13 cellular contexts compared by ENCODE assay signal in the genomic region with DNA sequence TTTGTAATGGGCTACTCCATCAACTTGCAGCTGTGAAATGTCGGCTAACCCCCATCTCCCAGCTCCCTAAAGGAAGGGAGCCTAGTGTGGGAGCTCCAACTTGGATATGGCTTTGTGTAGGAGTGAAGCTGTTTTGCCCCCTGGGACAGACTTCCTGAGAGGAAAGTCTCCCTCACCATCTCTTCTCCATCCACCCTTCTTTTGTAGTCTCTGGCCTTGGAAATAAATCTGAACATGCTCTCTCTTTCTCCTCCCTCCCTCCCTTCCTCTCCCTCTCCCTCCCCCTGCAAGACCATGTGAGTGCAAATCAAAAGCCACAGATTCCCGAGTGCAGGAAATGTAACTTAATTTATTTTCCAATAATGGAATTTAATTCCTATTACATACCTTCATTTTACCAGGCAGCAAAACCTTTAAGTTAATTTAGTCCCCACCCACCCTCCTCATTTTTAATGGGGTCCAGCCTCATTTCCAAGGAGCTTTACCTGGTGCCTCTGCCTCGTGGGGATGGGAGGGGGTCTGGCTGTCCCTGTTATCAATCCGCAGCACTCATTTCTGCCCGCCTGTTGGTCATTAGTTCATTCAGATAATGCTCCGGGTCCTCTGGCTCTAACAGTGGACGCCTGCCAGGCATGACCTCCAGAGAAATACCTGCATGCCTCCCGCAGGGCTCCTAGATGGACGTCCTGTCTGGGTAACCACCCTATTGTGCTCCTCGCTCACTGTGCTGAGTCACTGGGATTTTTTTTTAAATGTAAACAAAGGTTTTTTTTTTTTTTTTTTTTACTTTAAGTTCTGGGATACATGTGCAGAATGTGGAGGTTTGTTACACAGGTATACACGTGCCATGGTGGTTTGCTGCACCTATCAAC.
DNase-seq lines count a peak whose midpoint lies in the region; ATAC-seq and TF ChIP-seq lines count a peak whose summit lies in the region.
"Had no signal": no experiment of that assay in that cellular context is flagged by ENCODE, and none has a peak within 500 bp of the region (broad histone marks: within the 10 kb centered on the region; RNA-seq: fewer than 3 reads in every experiment).

No MANE protein-coding gene starts in this region.

- H3K27me3 ChIP-seq in SJSA1 (replicated peaks) = no peaks in the 10 kb centered on the region
- H3K27me3 ChIP-seq: Peyer's patch had no signal

- no peaks in the 10 kb centered on the region for H3K36me3 Mint-ChIP-seq in progenitor cell of endocrine pancreas (ENCODE audit: insufficient read depth)
- H3K36me3 Mint-ChIP-seq: activated naive CD8-positive, alpha-beta T cell treated with anti-CD3 and anti-CD28 coated beads for 36 hours had no signal

- H3K4me3 ChIP-seq in SJSA1 (no peak overlapping the region), fibroblast of villous mesenchyme (ENCODE audit: low read depth, low read length) (no peak overlapping the region)
- H3K4me3 ChIP-seq: lower lobe of right lung, Peyer's patch had no signal

- H3K4me1 Mint-ChIP-seq in progenitor cell of endocrine pancreas (ENCODE audit: low read depth) = peaks cover 5% of the 10 kb centered on the region
- H3K4me1 Mint-ChIP-seq: activated naive CD8-positive, alpha-beta T cell treated with anti-CD3 and anti-CD28 coated beads for 36 hours had no signal

- H3K27ac Mint-ChIP-seq in progenitor cell of endocrine pancreas = peak overlapping the region; percentile 79
- H3K27ac Mint-ChIP-seq: activated naive CD8-positive, alpha-beta T cell treated with anti-CD3 and anti-CD28 coated beads for 36 hours had no signal

- no peaks in the 10 kb centered on the region for H3K9me3 ChIP-seq in SJSA1 (replicated peaks)
- H3K9me3 ChIP-seq: lower lobe of right lung, Peyer's patch had no signal

- ATAC-seq in GM18909 (IDR thresholded peaks at IDR 0.05; ENCODE audit: poor library complexity, unreplicated experiment) = no peak
- ATAC-seq: lower lobe of right lung had no signal

- no peaks in the 10 kb centered on the region for H3K27me3 Mint-ChIP-seq in progenitor cell of endocrine pancreas
- H3K27me3 Mint-ChIP-seq: activated naive CD8-positive, alpha-beta T cell treated with anti-CD3 and anti-CD28 coated beads for 36 hours had no signal

- no peaks in the 10 kb centered on the region for H3K9me3 Mint-ChIP-seq in progenitor cell of endocrine pancreas (ENCODE audit: low read depth)
- H3K9me3 Mint-ChIP-seq: activated naive CD8-positive, alpha-beta T cell treated with anti-CD3 and anti-CD28 coated beads for 36 hours had no signal

- H3K36me3 ChIP-seq in SJSA1 = no peaks in the 10 kb centered on the region
- H3K36me3 ChIP-seq: lower lobe of right lung, Peyer's patch had no signal

- H3K27ac ChIP-seq in SJSA1 = peak overlapping the region; percentile 75
- H3K27ac ChIP-seq: lower lobe of right lung, Peyer's patch had no signal

- peak; percentile 39 for DNase-seq in NCI-H2171 treated with DMSO at 0.1 percent for 48 hours (lab: John Stamatoyannopoulos, UW)
- no peak for DNase-seq in NCI-H2171 (lab: John Stamatoyannopoulos, UW)
- peak; percentile 80 to 87 for DNase-seq in SJSA1 (ENCODE audit: low read depth in 1 of 2, low spot score in 2 of 2)
- peak; percentile 50 for DNase-seq in fibroblast of villous mesenchyme (ENCODE audit: low read depth)
- peak; percentile 10 for DNase-seq in progenitor cell of endocrine pancreas (ENCODE audit: low spot score, unreplicated experiment)
- DNase-seq in NCI-H1417 treated with DMSO at 0.1 percent for 48 hours (lab: John Stamatoyannopoulos, UW) = no peak
- DNase-seq in GM20000 (ENCODE audit: low spot score) = no peak
- DNase-seq: activated naive CD8-positive, alpha-beta T cell treated with anti-CD3 and anti-CD28 coated beads for 36 hours; DMS153; lower lobe of right lung; NCI-H345; Peyer's patch had no signal

- no peak for TF ChIP-seq CTCF in fibroblast of villous mesenchyme (IDR thresholded peaks at IDR 0.05; ENCODE audit: insufficient read depth, low read depth, low read length)
- no peak for TF ChIP-seq CTCF in progenitor cell of endocrine pancreas (IDR thresholded peaks at IDR 0.05; ENCODE audit: unreplicated experiment)
- no peak for TF ChIP-seq CTCF in GM20000 (IDR thresholded peaks at IDR 0.05; ENCODE audit: extremely low read depth, missing control alignments)

- H3K4me3 Mint-ChIP-seq in progenitor cell of endocrine pancreas (ENCODE audit: low read depth) = no peak overlapping the region
- H3K4me3 Mint-ChIP-seq: activated naive CD8-positive, alpha-beta T cell treated with anti-CD3 and anti-CD28 coated beads for 36 hours had no signal

- H3K4me1 ChIP-seq in SJSA1 (replicated peaks) = peaks cover 50% of the 10 kb centered on the region
- H3K4me1 ChIP-seq: lower lobe of right lung, Peyer's patch had no signal

Comparison
In these comparisons a context has a peak if more than half of its experiments do, and no peak if none do; other contexts are left out.
1. DNase-seq: peak in NCI-H2171 treated with DMSO at 0.1 percent for 48 hours (single experiment), SJSA1 (2 of 2), fibroblast of villous mesenchyme (single experiment) and progenitor cell of endocrine pancreas (single experiment); none in NCI-H2171 (single experiment), NCI-H1417 treated with DMSO at 0.1 percent for 48 hours (single experiment) and GM20000 (single experiment).